Comparison of ENCODE assay signal across 8 cellular contexts in genomic region chr12:10722502-10722904, GRCh38. TPM values are rescaled to one million over a fixed set of nuclear protein-coding genes. Genes with fewer than 3 reads are reported as not detected.
DNase-seq lines count a peak whose midpoint lies in the region; ATAC-seq and TF ChIP-seq lines count a peak whose summit lies in the region.

No MANE protein-coding gene starts in this region.

- dilution Hi-C loops in IMR-90 (cut with HindIII; ENCODE audit: low sequenced_read_pairs, unreplicated experiment): no loop called here

- H4K8ac ChIP-seq in IMR-90 (ENCODE audit: low read depth in 2 of 2, low read length in 2 of 2): peak overlapping the region; percentile 26 to 51
- no peak overlapping the region for H4K8ac ChIP-seq in mesenchymal stem cell (ENCODE audit: low read length)

- H2AK9ac ChIP-seq in IMR-90 (replicated peaks; ENCODE audit: low read depth, low read length, poor library complexity): peak overlapping the region; percentile 97

- H3K4me2 ChIP-seq in DND-41 (ENCODE audit: insufficient read depth, low read length) (peak overlapping the region; percentile 78), IMR-90 (ENCODE audit: low read depth, low read length) (peak overlapping the region; percentile 91), mesenchymal stem cell (ENCODE audit: low read length, poor library complexity, severe bottlenecking) (peak overlapping the region; percentile 61)

- CTCF ChIA-PET in IMR-90 (lab: Yijun Ruan, JAX): interaction anchor here (1.5 to 3.3 kb wide), 2 partner anchors 9 to 27 kb away, joined by 3 to 12 read pairs; no protein-coding TSS in a partner anchor

- H3K18ac ChIP-seq in IMR-90 (ENCODE audit: low read depth, low read length) (peak overlapping the region; percentile 0), mesenchymal stem cell (ENCODE audit: low read depth in 1 of 2, low read length in 2 of 2) (peak overlapping the region in 1 of 2 experiments; percentile 61)

- DNase-seq in DND-41 (peak; percentile 50), IMR-90 (peak; percentile 65), mesenchymal stem cell (peak; percentile 70), A172 (ENCODE audit: low spot score) (no peak)
- peak; percentile 25 to 28 for DNase-seq in activated CD4-positive, alpha-beta T cell treated with anti-CD3 and anti-CD28 coated beads, Interleukin-2, amount 50 U/mL, for 24 hours (ENCODE audit: low read depth in 1 of 2, low spot score in 1 of 2)
- peak; percentile 12 for DNase-seq in effector CD4-positive, alpha-beta T cell
- DNase-seq in stimulated activated CD8-positive, alpha-beta memory T cell treated with anti-CD3 and anti-CD28 coated beads, Interleukin-7, amount 100 ng/mL, for 1 hour (ENCODE audit: low read depth in 2 of 2): peak; percentile 7 to 17

- H3K4me3 ChIP-seq in DND-41 (ENCODE audit: low read depth in 1 of 2, low read length in 2 of 2) (peak overlapping the region; percentile 29 to 61; a peak in 3 of 4 replicates), IMR-90 (ENCODE audit: insufficient read depth, low read depth, low read length) (peak overlapping the region; percentile 83), mesenchymal stem cell (ENCODE audit: insufficient read depth in 1 of 2, low read depth in 1 of 2, low read length in 2 of 2) (peak overlapping the region; percentile 86 to 99)

- H3K23ac ChIP-seq in IMR-90 (ENCODE audit: low read depth, low read length): peak overlapping the region; percentile 79
- H3K23ac ChIP-seq in mesenchymal stem cell (ENCODE audit: low read length in 2 of 2): peak overlapping the region in 1 of 2 experiments; percentile 46

- peak overlapping the region; percentile 63; the same call in 1 of the 2 replicates for H4K91ac ChIP-seq in IMR-90 (ENCODE audit: insufficient read depth, low read depth, low read length)
- H4K91ac ChIP-seq in mesenchymal stem cell (ENCODE audit: low read length): no peak overlapping the region

- intact Hi-C loops in IMR-90 (cut with micrococcal nuclease): no loop called here

- H3K27me3 ChIP-seq in DND-41 (ENCODE audit: insufficient read depth, low read length, poor library complexity) (peaks cover 34% of the 10 kb centered on the region), IMR-90 (ENCODE audit: control insufficient read depth, insufficient read depth, low read length) (no peaks in the 10 kb centered on the region), mesenchymal stem cell (ENCODE audit: control insufficient read depth in 1 of 2, insufficient read depth in 1 of 2, low read length in 2 of 2) (no peaks in the 10 kb centered on the region)

- H3K27ac ChIP-seq in DND-41 (ENCODE audit: low read length): peak overlapping the region; percentile 68
- H3K27ac ChIP-seq in IMR-90 (ENCODE audit: insufficient read depth, low read length): peak overlapping the region; percentile 84
- H3K27ac ChIP-seq in mesenchymal stem cell (ENCODE audit: low read length, poor library complexity, severe bottlenecking): peak overlapping the region; percentile 59

- TF ChIP-seq POLR2A in IMR-90 (IDR thresholded peaks at IDR 0.05; ENCODE audit: low read depth, low read length): peak; percentile 10; the same call in 1 of the 2 replicates

- POLR2A ChIA-PET in IMR-90 (lab: Charles Lee; ENCODE audit: unreplicated experiment): no interaction called here

- peaks cover 53% of the 10 kb centered on the region for H3K79me2 ChIP-seq in DND-41 (ENCODE audit: insufficient read depth, low read length)

- H3K79me1 ChIP-seq in IMR-90 (ENCODE audit: low read depth in 1 of 2, low read length in 2 of 2): peaks cover 1 to 28% of the 10 kb centered on the region in 2 experiments; a peak in 3 of 4 replicates
- H3K79me1 ChIP-seq in mesenchymal stem cell (replicated peaks; ENCODE audit: low read length, poor library complexity, severe bottlenecking): no peaks in the 10 kb centered on the region

- H2BK15ac ChIP-seq in IMR-90 (ENCODE audit: low read depth, low read length) (0 out of 3 replicates have a peak overlapping the region, but pooled peaks have one; percentile 5), mesenchymal stem cell (ENCODE audit: low read depth, poor library complexity, severe bottlenecking) (peak overlapping the region; percentile 13)

- H3K36me3 ChIP-seq in DND-41 (ENCODE audit: insufficient read depth, low read length) (0 out of 2 replicates have a peak, but pooled peaks cover 2% of the 10 kb centered on the region), IMR-90 (ENCODE audit: control insufficient read depth, insufficient read depth, low read length) (no peaks in the 10 kb centered on the region; the same call in 1 of the 2 replicates), mesenchymal stem cell (ENCODE audit: control insufficient read depth in 1 of 2, insufficient read depth in 2 of 2, low read depth in 1 of 2, low read length in 2 of 2) (no peaks in the 10 kb centered on the region)

- no TSS peak for BruUV-seq in IMR-90 (replicated peaks; lab: Mats Ljungman, UMichigan)

- ATAC-seq in DND-41 (ENCODE audit: insufficient read depth, low read depth): peak; percentile 47
- peak; percentile 41 for ATAC-seq in GM21423 (IDR thresholded peaks at IDR 0.05; ENCODE audit: unreplicated experiment)
- peak; percentile 49 for ATAC-seq in IMR-90 (ENCODE audit: low read depth)

- H3K4me1 ChIP-seq in DND-41 (ENCODE audit: insufficient read depth, low read length) (peaks cover 66% of the 10 kb centered on the region), IMR-90 (ENCODE audit: control insufficient read depth, insufficient read depth, low read length) (peaks cover 3% of the 10 kb centered on the region), mesenchymal stem cell (ENCODE audit: control insufficient read depth, insufficient read depth, low read depth, low read length) (no peaks in the 10 kb centered on the region)

- peak overlapping the region; percentile 73 for H3K56ac ChIP-seq in IMR-90 (ENCODE audit: extremely low read depth, insufficient read depth, low read length)

- H3K4ac ChIP-seq in IMR-90 (ENCODE audit: low read depth, low read length) (peak overlapping the region; percentile 80), mesenchymal stem cell (ENCODE audit: low read depth in 1 of 2, low read length in 2 of 2) (peak overlapping the region in 1 of 2 experiments; percentile 40)

- 0% methylated on average over 11 of the region's 36 CpGs; no CpG with 5 or more reads in 1 of the 2 experiments for WGBS in IMR-90 (ENCODE audit: extremely low coverage in 2 of 2, insufficient read length in 1 of 2), 2 experiments
- under 1% methylated on average over 26 of the region's 36 CpGs for WGBS in mesenchymal stem cell

- H2BK120ac ChIP-seq in IMR-90 (ENCODE audit: low read depth, low read length) (peak overlapping the region; percentile 46), mesenchymal stem cell (ENCODE audit: low read depth, low read length) (peak overlapping the region; percentile 21)

- H2BK5ac ChIP-seq in IMR-90 (ENCODE audit: low read depth, low read length, poor library complexity, severe bottlenecking) (peak overlapping the region; percentile 77), mesenchymal stem cell (ENCODE audit: low read depth, low read length, poor library complexity, severe bottlenecking) (no peak overlapping the region)

- peaks cover 6% of the 10 kb centered on the region for H3K9me1 ChIP-seq in IMR-90 (ENCODE audit: insufficient read depth, low read length)

- H3K14ac ChIP-seq in IMR-90 (replicated peaks; ENCODE audit: low read depth, low read length): peak overlapping the region; percentile 87
- no peak overlapping the region for H3K14ac ChIP-seq in mesenchymal stem cell (ENCODE audit: low read length in 2 of 2)

- H3K9ac ChIP-seq in DND-41 (ENCODE audit: low read depth, low read length) (peak overlapping the region; percentile 52), IMR-90 (ENCODE audit: low read depth, low read length) (peak overlapping the region; percentile 78), mesenchymal stem cell (ENCODE audit: low read length) (peak overlapping the region; percentile 96)

- peak; percentile 41 for TF ChIP-seq CTCF in DND-41 (IDR thresholded peaks at IDR 0.05; ENCODE audit: borderline replicate concordance, extremely low read depth, low read length, poor library complexity, severe bottlenecking)
- no peak for TF ChIP-seq CTCF in IMR-90 (conservative IDR thresholded peaks at IDR 0.05; ENCODE audit: low read depth, low read length)

- H3K9me3 ChIP-seq in DND-41 (ENCODE audit: insufficient read depth, low read length, severe bottlenecking) (no peaks in the 10 kb centered on the region), IMR-90 (ENCODE audit: control insufficient read depth, insufficient read depth, low read length) (no peaks in the 10 kb centered on the region), mesenchymal stem cell (ENCODE audit: control insufficient read depth, low read length) (no peaks in the 10 kb centered on the region)

- H4K20me1 ChIP-seq in DND-41 (ENCODE audit: insufficient read depth, low read length) (peaks cover 29% of the 10 kb centered on the region; the same call in 1 of the 2 replicates), IMR-90 (ENCODE audit: insufficient read depth, low read length) (peaks cover 30% of the 10 kb centered on the region)

- H2BK12ac ChIP-seq in mesenchymal stem cell (ENCODE audit: low read length in 2 of 2): peak overlapping the region in 1 of 2 experiments; percentile 37

- TF ChIP-seq RAD21 in IMR-90 (IDR thresholded peaks at IDR 0.05; ENCODE audit: low read length): no peak

- H2AFZ ChIP-seq in DND-41 (ENCODE audit: low read depth, low read length) (peak overlapping the region; percentile 62), IMR-90 (replicated peaks; ENCODE audit: low read length, poor library complexity) (peak overlapping the region; percentile 87), mesenchymal stem cell (ENCODE audit: low read depth, low read length) (no peak overlapping the region)

- in situ Hi-C loops in IMR-90 (cut with MboI; ENCODE audit: low sequenced_read_pairs): no loop called here

- peak overlapping the region; percentile 60 for H2AK5ac ChIP-seq in IMR-90 (ENCODE audit: low read depth, low read length)
- H2AK5ac ChIP-seq in mesenchymal stem cell (ENCODE audit: low read length, severe bottlenecking): no peak overlapping the region

- H4K5ac ChIP-seq in IMR-90 (ENCODE audit: low read depth, low read length): peak overlapping the region; percentile 1; the same call in 1 of the 2 replicates

- no peak overlapping the region for H2BK20ac ChIP-seq in IMR-90 (ENCODE audit: low read depth, low read length)

RNA-seq across cellular contexts. Expression of gene YBX3, which starts 0.6 kb away (rescaled TPM):
- 33.7 and 60.8 TPM in 2 replicates for total RNA-seq in IMR-90 (2012; rRNA removed)
- polyA plus RNA-seq in IMR-90 (2012; rRNA removed): 131 and 132 TPM in 2 replicates
- 188 and 191 TPM in 2 replicates for polyA plus RNA-seq in IMR-90 (2012; cell fraction: cytosol; rRNA removed)
- polyA plus RNA-seq in IMR-90 (2012; cell fraction: nucleus; rRNA removed; ENCODE audit: low replicate concordance): 232 and 587 TPM in 2 replicates
- polyA plus RNA-seq in mesenchymal stem cell (2013, experiment 1 of 2): 130 TPM
- 127 TPM for polyA plus RNA-seq in mesenchymal stem cell (2013, experiment 2 of 2)
- 28.7 and 33.7 TPM in 2 replicates for total RNA-seq in A172 (2014; rRNA removed; shearing (Covaris generic))

RNA-seq across cellular contexts. Expression of gene STYK1, which starts 48.7 kb away (rescaled TPM):
- 0.72 and 1.1 TPM in 2 replicates for total RNA-seq in IMR-90 (2012; rRNA removed)
- 0.34 and 0.36 TPM in 2 replicates for polyA plus RNA-seq in IMR-90 (2012; rRNA removed)
- 0.15 and 0.21 TPM in 2 replicates for polyA plus RNA-seq in IMR-90 (2012; cell fraction: cytosol; rRNA removed)
- 0.18 and 0.36 TPM in 2 replicates for polyA plus RNA-seq in IMR-90 (2012; cell fraction: nucleus; rRNA removed; ENCODE audit: low replicate concordance)
- 0.01 TPM for polyA plus RNA-seq in mesenchymal stem cell (2013, experiment 1 of 2)
- 0.01 TPM for polyA plus RNA-seq in mesenchymal stem cell (2013, experiment 2 of 2)
- 0.12 and 9.9 TPM in 2 replicates for total RNA-seq in A172 (2014; rRNA removed; shearing (Covaris generic))
